18 cellular contexts compared by ENCODE assay signal in the genomic region with DNA sequence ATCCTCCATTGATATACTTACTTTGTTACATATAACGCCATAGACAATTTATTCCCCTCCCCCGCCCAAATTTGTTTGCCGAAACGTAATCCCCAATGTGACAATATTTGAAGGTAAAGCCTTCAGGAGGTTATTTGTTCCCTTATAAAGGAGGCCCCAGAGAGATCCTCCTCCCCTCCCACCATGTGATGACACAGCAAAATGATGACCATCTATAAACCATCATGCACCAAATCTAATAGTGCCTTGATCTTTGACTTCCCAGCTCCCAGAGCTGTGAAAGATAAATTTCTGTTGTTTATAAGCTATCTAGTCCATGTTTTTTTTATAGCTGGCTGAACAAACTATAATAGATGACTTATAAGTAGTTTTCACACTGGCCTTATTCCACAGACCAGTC.
DNase-seq lines count a peak whose midpoint lies in the region; ATAC-seq, FAIRE-seq and TF ChIP-seq lines count a peak whose summit lies in the region.
"Had no signal": no experiment of that assay in that cellular context is flagged by ENCODE, and none has a peak within 500 bp of the region (broad histone marks: within the 10 kb centered on the region; RNA-seq: fewer than 3 reads in every experiment).

No MANE protein-coding gene starts in this region.

- no peak overlapping the region for H2AFZ ChIP-seq in DND-41 (ENCODE audit: low read depth, low read length)
- H2AFZ ChIP-seq: GM23248 had no signal

- H3K4me3 ChIP-seq in A549 (no peak overlapping the region), DND-41 (ENCODE audit: low read depth in 1 of 2, low read length in 2 of 2) (no peak overlapping the region), WERI-Rb-1 (ENCODE audit: low read depth, low read length) (no peak overlapping the region), ascending aorta (no peak overlapping the region)
- H3K4me3 ChIP-seq: GM23248, HAP-1, K562 had no signal

- POLR2A ChIA-PET in A549 (lab: Yijun Ruan, JAX), result no interaction called here

- no peaks in the 10 kb centered on the region for H3K27me3 ChIP-seq in DND-41 (ENCODE audit: insufficient read depth, low read length, poor library complexity)
- H3K27me3 ChIP-seq in WERI-Rb-1 (ENCODE audit: insufficient read depth, low read depth, severe bottlenecking), result no peaks in the 10 kb centered on the region
- H3K27me3 ChIP-seq in ascending aorta, result no peaks in the 10 kb centered on the region
- H3K27me3 ChIP-seq: BE2C had no signal

- FAIRE-seq in A549 (lab: Jason Lieb, UNC), result no peak
- FAIRE-seq: G401.6, GM12891, K562 had no signal

- no peaks in the 10 kb centered on the region for H3K79me2 ChIP-seq in DND-41 (ENCODE audit: insufficient read depth, low read length)

- H3K36me3 ChIP-seq in DND-41 (ENCODE audit: insufficient read depth, low read length) (no peaks in the 10 kb centered on the region), WERI-Rb-1 (no peaks in the 10 kb centered on the region), ascending aorta (no peaks in the 10 kb centered on the region)
- H3K36me3 ChIP-seq: BE2C, HAP-1 had no signal

- TF ChIP-seq RAD21 in A549 (conservative IDR thresholded peaks at IDR 0.05 in 1 of 2, IDR thresholded peaks at IDR 0.05 in 1 of 2), result no peak

- no peaks in the 10 kb centered on the region for H3K4me1 ChIP-seq in A549
- H3K4me1 ChIP-seq in DND-41 (ENCODE audit: insufficient read depth, low read length), result peaks cover 48% of the 10 kb centered on the region
- no peaks in the 10 kb centered on the region for H3K4me1 ChIP-seq in ascending aorta
- H3K4me1 ChIP-seq: BE2C, Caco-2, HAP-1 had no signal

- H3K27ac ChIP-seq in A549, result no peak overlapping the region
- peak overlapping the region; percentile 45; the same call in 1 of the 2 replicates for H3K27ac ChIP-seq in DND-41 (ENCODE audit: low read length)
- no peak overlapping the region for H3K27ac ChIP-seq in WERI-Rb-1
- H3K27ac ChIP-seq in ascending aorta, result no peak overlapping the region
- H3K27ac ChIP-seq: GM23248 had no signal

- no peaks in the 10 kb centered on the region for H4K20me1 ChIP-seq in DND-41 (ENCODE audit: insufficient read depth, low read length)

- H3K4me2 ChIP-seq in A549 (no peak overlapping the region), DND-41 (ENCODE audit: insufficient read depth, low read length) (no peak overlapping the region)

- ATAC-seq in A549, result no peak
- no peak for ATAC-seq in DND-41 (ENCODE audit: insufficient read depth, low read depth)
- ATAC-seq: K562 had no signal

- WGBS in A549 (ENCODE audit: missing lambda C conversion rate), result 78% methylated on average over 4 of the region's 4 CpGs

- no peaks in the 10 kb centered on the region for H3K9me3 ChIP-seq in A549
- no peaks in the 10 kb centered on the region for H3K9me3 ChIP-seq in DND-41 (ENCODE audit: insufficient read depth, low read length, severe bottlenecking)
- H3K9me3 ChIP-seq in WERI-Rb-1 (ENCODE audit: severe bottlenecking), result no peaks in the 10 kb centered on the region
- H3K9me3 ChIP-seq in ascending aorta, result no peaks in the 10 kb centered on the region
- H3K9me3 ChIP-seq: BE2C, Caco-2, HAP-1 had no signal

- TF ChIP-seq EP300 in A549 (IDR thresholded peaks at IDR 0.05), result no peak

- CTCF ChIA-PET in A549 (lab: Yijun Ruan, JAX), result no interaction called here

- DNase-seq in A549 (ENCODE audit: low read depth in 1 of 2, low spot score in 1 of 2) (no peak), DND-41 (no peak), NCI-H748 (lab: John Stamatoyannopoulos, UW; ENCODE audit: unreplicated experiment) (peak; percentile 79), renal cortical epithelial cell (ENCODE audit: low read depth) (peak; percentile 12), WERI-Rb-1 (no peak), ascending aorta (ENCODE audit: low spot score in 2 of 2) (no peak)
- DNase-seq: ACHN; BE2C; C1 segment of cervical spinal cord; Caco-2; CD4-positive, CD25-positive, alpha-beta regulatory T cell; CD8-positive, alpha-beta memory T cell; DMS153; GM23248 had no signal

- no peak overlapping the region for H3K9ac ChIP-seq in DND-41 (ENCODE audit: low read depth, low read length)
- H3K9ac ChIP-seq: GM23248 had no signal

- TF ChIP-seq CTCF in A549 (IDR thresholded peaks at IDR 0.05), result no peak
- no peak for TF ChIP-seq CTCF in DND-41 (IDR thresholded peaks at IDR 0.05; ENCODE audit: borderline replicate concordance, extremely low read depth, low read length, poor library complexity, severe bottlenecking)
- no peak for TF ChIP-seq CTCF in WERI-Rb-1 (IDR thresholded peaks at IDR 0.05; ENCODE audit: low read depth, low read length)
- TF ChIP-seq CTCF in ascending aorta (IDR thresholded peaks at IDR 0.05), result no peak

- TF ChIP-seq POLR2A in A549 (IDR thresholded peaks at IDR 0.05; ENCODE audit: low read length), result no peak

- intact Hi-C loops in ascending aorta (cut with DNase I), result no loop called here

TF ChIP-seq in A549, 52 proteins besides CTCF, POLR2A, EP300 and RAD21:
- TF ChIP-seq, protein P1, sequence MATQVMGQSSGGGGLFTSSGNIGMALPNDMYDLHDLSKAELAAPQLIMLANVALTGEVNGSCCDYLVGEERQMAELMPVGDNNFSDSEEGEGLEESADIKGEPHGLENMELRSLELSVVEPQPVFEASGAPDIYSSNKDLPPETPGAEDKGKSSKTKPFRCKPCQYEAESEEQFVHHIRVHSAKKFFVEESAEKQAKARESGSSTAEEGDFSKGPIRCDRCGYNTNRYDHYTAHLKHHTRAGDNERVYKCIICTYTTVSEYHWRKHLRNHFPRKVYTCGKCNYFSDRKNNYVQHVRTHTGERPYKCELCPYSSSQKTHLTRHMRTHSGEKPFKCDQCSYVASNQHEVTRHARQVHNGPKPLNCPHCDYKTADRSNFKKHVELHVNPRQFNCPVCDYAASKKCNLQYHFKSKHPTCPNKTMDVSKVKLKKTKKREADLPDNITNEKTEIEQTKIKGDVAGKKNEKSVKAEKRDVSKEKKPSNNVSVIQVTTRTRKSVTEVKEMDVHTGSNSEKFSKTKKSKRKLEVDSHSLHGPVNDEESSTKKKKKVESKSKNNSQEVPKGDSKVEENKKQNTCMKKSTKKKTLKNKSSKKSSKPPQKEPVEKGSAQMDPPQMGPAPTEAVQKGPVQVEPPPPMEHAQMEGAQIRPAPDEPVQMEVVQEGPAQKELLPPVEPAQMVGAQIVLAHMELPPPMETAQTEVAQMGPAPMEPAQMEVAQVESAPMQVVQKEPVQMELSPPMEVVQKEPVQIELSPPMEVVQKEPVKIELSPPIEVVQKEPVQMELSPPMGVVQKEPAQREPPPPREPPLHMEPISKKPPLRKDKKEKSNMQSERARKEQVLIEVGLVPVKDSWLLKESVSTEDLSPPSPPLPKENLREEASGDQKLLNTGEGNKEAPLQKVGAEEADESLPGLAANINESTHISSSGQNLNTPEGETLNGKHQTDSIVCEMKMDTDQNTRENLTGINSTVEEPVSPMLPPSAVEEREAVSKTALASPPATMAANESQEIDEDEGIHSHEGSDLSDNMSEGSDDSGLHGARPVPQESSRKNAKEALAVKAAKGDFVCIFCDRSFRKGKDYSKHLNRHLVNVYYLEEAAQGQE (IDR thresholded peaks at IDR 0.05), result no peak
- TF ChIP-seq FOSB (CRISPR knock-in tag; IDR thresholded peaks at IDR 0.05), result no peak
- peak; percentile 64 for TF ChIP-seq MAFK (IDR thresholded peaks at IDR 0.05; ENCODE audit: partially characterized antibody)
- TF ChIP-seq EHMT2 (IDR thresholded peaks at IDR 0.05; ENCODE audit: low read depth), result no peak

Comparison
In these comparisons a context has a peak if more than half of its experiments do, and no peak if none do; other contexts are left out.
1. DNase-seq: peak in NCI-H748 (single experiment) and renal cortical epithelial cell (single experiment); none in A549 (0 of 2), DND-41 (single experiment), WERI-Rb-1 (single experiment) and ascending aorta (0 of 2).